8 cellular contexts compared by ENCODE assay signal in genomic region chr20:50931306-50932015, GRCh38. TPM values are rescaled to one million over a fixed set of nuclear protein-coding genes. Genes with fewer than 3 reads are reported as not detected.
DNase-seq lines count a peak whose midpoint lies in the region; TF ChIP-seq lines count a peak whose summit lies in the region.

Gene ADNP (minus strand): TSS chr20:50931437. CDS start chr20:50903996, 27,441 bp downstream.

- TF ChIP-seq CTCF in GM20000 (IDR thresholded peaks at IDR 0.05; ENCODE audit: extremely low read depth, missing control alignments), result peak; percentile 23

- DNase-seq in COLO829 (ENCODE audit: low spot score), result peak; percentile 78
- peak; percentile 90 for DNase-seq in GM20000 (ENCODE audit: low spot score)
- DNase-seq in HT1080 (ENCODE audit: low read depth), result peak; percentile 89
- peak; percentile 95 for DNase-seq in NK-92 treated with Interleukin-12 subunit alpha and Interleukin-12 subunit beta, amount 100 ng/mL, for 24 hours (lab: John Stamatoyannopoulos, UW)
- peak; percentile 96 for DNase-seq in activated CD8-positive, alpha-beta memory T cell treated with anti-CD3 and anti-CD28 coated beads for 24 hours
- peak; percentile 89 for DNase-seq in effector CD8-positive, alpha-beta T cell (lab: John Stamatoyannopoulos, UW)
- peak; percentile 93 to 99 for DNase-seq in lung microvascular endothelial cell (ENCODE audit: low read depth in 2 of 2)
- DNase-seq in stimulated activated CD4-positive, alpha-beta T cell treated with anti-CD3 and anti-CD28 coated beads, TNF-alpha, amount 100 ng/mL, for 4 hours (ENCODE audit: low read depth in 3 of 3), result peak; percentile 77 to 80 (median 78)

RNA-seq across cellular contexts. Expression of gene ADNP, which starts in this region (rescaled TPM):
- total RNA-seq in HT1080 (2014; rRNA removed; shearing (Covaris generic)), result 14.3 and 21.4 TPM in 2 replicates
- polyA plus RNA-seq in HT1080 (2015; cell fraction: cytosol; rRNA removed), result 26.5 and 36.3 TPM in 2 replicates
- 44.4 and 47.6 TPM in 2 replicates for polyA plus RNA-seq in HT1080 (2015; cell fraction: nucleus; rRNA removed)
- total RNA-seq in lung microvascular endothelial cell, result 24.6 and 24.8 TPM in 2 replicates

Comparison
In these comparisons a context has a peak if more than half of its experiments do, and no peak if none do; other contexts are left out.
1. Peak in every context shown above with its lines: DNase-seq.